In the genomic region with DNA sequence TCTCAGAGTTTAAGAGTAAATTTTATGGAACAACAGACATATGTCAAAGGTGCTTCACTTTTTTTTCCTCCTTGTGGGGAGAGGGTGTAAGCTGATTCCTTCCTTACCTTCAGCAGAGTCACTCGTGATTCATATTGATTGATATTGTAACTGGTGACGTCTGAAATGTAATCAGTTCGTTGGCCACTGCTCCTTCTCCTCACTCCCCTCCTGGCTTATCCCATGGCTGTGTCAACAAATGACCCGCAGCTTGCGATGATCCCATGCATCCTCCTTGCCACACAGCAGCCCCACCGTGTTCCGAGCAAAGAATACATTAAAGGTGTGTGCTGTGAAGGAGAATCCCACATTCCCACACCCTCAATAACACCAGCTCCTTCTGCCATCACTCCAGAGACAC, we compare ENCODE assay signal across 26 cellular contexts. TPM values are rescaled to one million over a fixed set of nuclear protein-coding genes. Genes with fewer than 3 reads are reported as not detected.
DNase-seq lines count a peak whose midpoint lies in the region; ATAC-seq and TF ChIP-seq lines count a peak whose summit lies in the region.
"Had no signal": no experiment of that assay in that cellular context is flagged by ENCODE, and none has a peak within 500 bp of the region (broad histone marks: within the 10 kb centered on the region; RNA-seq: fewer than 3 reads in every experiment).

No MANE protein-coding gene starts in this region.

- H3K27me3 ChIP-seq in heart right ventricle = no peaks in the 10 kb centered on the region
- H3K27me3 ChIP-seq in colonic mucosa = no peaks in the 10 kb centered on the region
- H3K27me3 ChIP-seq in mucosa of rectum (ENCODE audit: control insufficient read depth in 2 of 2, insufficient read depth in 2 of 2, low read length in 2 of 2) = no peaks in the 10 kb centered on the region
- H3K27me3 ChIP-seq in upper lobe of left lung = no peaks in the 10 kb centered on the region
- H3K27me3 ChIP-seq: ascending aorta had no signal

- peak overlapping the region in 1 of 2 donors; percentile 79 for H3K9ac ChIP-seq in colonic mucosa (ENCODE audit: low read depth in 2 of 2, low read length in 2 of 2)
- H3K9ac ChIP-seq in mucosa of rectum (ENCODE audit: low read depth in 1 of 2, low read length in 2 of 2) = peak overlapping the region; percentile 29 to 62
- H3K9ac ChIP-seq: SK-N-SH had no signal

- H3K27ac ChIP-seq in heart right ventricle (peak overlapping the region in 7 of 10 donors; percentile 7 to 98 (median 62)), colonic mucosa (peak overlapping the region; percentile 90), mucosa of rectum (ENCODE audit: low read depth in 2 of 2, low read length in 2 of 2) (peak overlapping the region; percentile 96 to 97), upper lobe of left lung (peak overlapping the region in 3 of 4 donors; percentile 11 to 86 (median 83))
- H3K27ac ChIP-seq: ascending aorta, prostate gland had no signal

- H3K4me1 ChIP-seq in heart right ventricle = peaks cover 29 to 99% (median 64%) of the 10 kb centered on the region in 9 donors
- H3K4me1 ChIP-seq in colonic mucosa = peaks cover 20% of the 10 kb centered on the region
- H3K4me1 ChIP-seq in mucosa of rectum (ENCODE audit: control insufficient read depth in 2 of 2, insufficient read depth in 2 of 2, low read length in 2 of 2) = peaks cover 48 to 61% of the 10 kb centered on the region in 2 donors
- H3K4me1 ChIP-seq in upper lobe of left lung = peaks cover 31 to 54% (median 38%) of the 10 kb centered on the region in 4 donors
- H3K4me1 ChIP-seq: prostate gland had no signal

- no peak for TF ChIP-seq EP300 in upper lobe of left lung (IDR thresholded peaks at IDR 0.05)

- ATAC-seq in heart right ventricle (no peak), left ventricle myocardium superior (no peak), upper lobe of left lung (ENCODE audit: low FRiP score in 2 of 2) (no peak)
- ATAC-seq: activated CD8-positive, alpha-beta T cell treated with anti-CD3 and anti-CD28 coated beads, Interleukin-2, amount 10 ng/mL, durations not matched to agents 7 days and 5 days; T-helper 17 cell had no signal

- H3K36me3 ChIP-seq in heart right ventricle = peaks cover 0 to 98% (median 30%) of the 10 kb centered on the region in 9 donors
- peaks cover 3% of the 10 kb centered on the region for H3K36me3 ChIP-seq in colonic mucosa
- peaks cover 46 to 47% of the 10 kb centered on the region in 2 donors for H3K36me3 ChIP-seq in mucosa of rectum (ENCODE audit: control insufficient read depth in 2 of 2, insufficient read depth in 2 of 2, low read length in 2 of 2)
- peaks cover 0 to 17% (median 7%) of the 10 kb centered on the region in 4 donors for H3K36me3 ChIP-seq in upper lobe of left lung
- H3K36me3 ChIP-seq: prostate gland had no signal

- no peak for DNase-seq in heart right ventricle
- no peak for DNase-seq in left ventricle myocardium superior
- no peak for DNase-seq in colonic mucosa
- DNase-seq in upper lobe of left lung = no peak
- no peak for DNase-seq in activated T-cell treated with anti-CD3 and anti-CD28 coated beads, Interleukin-2, amount 50 U/mL, for 1 hour
- DNase-seq in NCI-H82 treated with DMSO at 0.1 percent for 48 hours (lab: John Stamatoyannopoulos, UW; ENCODE audit: unreplicated experiment) = no peak
- no peak for DNase-seq in C1 segment of cervical spinal cord (lab: John Stamatoyannopoulos, UW)
- DNase-seq: activated CD4-positive, CD25-positive, alpha-beta regulatory T cell treated with anti-CD3 and anti-CD28 coated beads, Interleukin-2, amount 50 U/mL, for 72 hours; activated CD8-positive, alpha-beta T cell treated with anti-CD3 and anti-CD28 coated beads, Interleukin-2, amount 10 ng/mL, durations not matched to agents 7 days and 5 days; activated effector memory CD4-positive, alpha-beta T cell treated with Interleukin-2 at 50 U/mL for 16 hours; CD8-positive, alpha-beta memory T cell; DMS53; H7; kidney; NCI-H1105 treated with DMSO at 0.1 percent for 48 hours; NCI-H2081 treated with DMSO at 0.1 percent for 48 hours; NCI-H774; nucleus accumbens; SK-N-SH; stimulated activated CD4-positive, alpha-beta T cell treated with anti-CD3 and anti-CD28 coated beads, Interleukin-15, amount 100 ng/mL, for 24 hours; stimulated activated naive CD4-positive, alpha-beta T cell treated with Interleukin-2 at 50 U/mL for 16 hours; T-helper 17 cell had no signal

- no peak for TF ChIP-seq POLR2A in upper lobe of left lung (IDR thresholded peaks at IDR 0.05)

- 60 to 75% methylated on average over 7 of the region's 7 CpGs for WGBS in heart right ventricle, 2 donors
- 73 to 80% methylated on average over 7 of the region's 7 CpGs for WGBS in upper lobe of left lung, 2 donors

- intact Hi-C loops in heart right ventricle (cut with DNase I) = loop anchor here in 4 of 10 donors (5.0 to 10.0 kb wide), 4 partner anchors 50 to 118 kb away; no protein-coding TSS in a partner anchor
- intact Hi-C loops in left ventricle myocardium superior (cut with micrococcal nuclease) = loop anchor here (10.0 kb wide), 1 partner anchor 70 kb away; no protein-coding TSS in a partner anchor
- intact Hi-C loops in colonic mucosa (cut with DNase I) = loop anchor here (5.0 kb wide), 1 partner anchor 68 kb away; no protein-coding TSS in a partner anchor

- TF ChIP-seq CTCF in heart right ventricle (IDR thresholded peaks at IDR 0.05) (no peak), colonic mucosa (IDR thresholded peaks at IDR 0.05) (no peak), upper lobe of left lung (IDR thresholded peaks at IDR 0.05) (no peak)

- H3K9me3 ChIP-seq in heart right ventricle = no peaks in the 10 kb centered on the region
- H3K9me3 ChIP-seq in colonic mucosa = no peaks in the 10 kb centered on the region
- H3K9me3 ChIP-seq in mucosa of rectum (ENCODE audit: control insufficient read depth in 2 of 2, low read length in 2 of 2) = no peaks in the 10 kb centered on the region
- no peaks in the 10 kb centered on the region for H3K9me3 ChIP-seq in upper lobe of left lung
- H3K9me3 ChIP-seq: ascending aorta, prostate gland, SK-N-SH had no signal

- H3K4me3 ChIP-seq in heart right ventricle = peak overlapping the region in 1 of 10 donors; percentile 66
- no peak overlapping the region for H3K4me3 ChIP-seq in colonic mucosa
- H3K4me3 ChIP-seq in mucosa of rectum (ENCODE audit: low read length in 2 of 2) = peak overlapping the region; percentile 53 to 58
- H3K4me3 ChIP-seq in upper lobe of left lung = no peak overlapping the region
- H3K4me3 ChIP-seq: ascending aorta, prostate gland had no signal

RNA-seq across cellular contexts. Expression of gene MGLL, which starts 7.3 kb away (rescaled TPM):
- total RNA-seq in heart right ventricle (100 to 1,000 TPM in 1 of 10 donors, 10 to 100 TPM in 9; 52.0 to 103 (median 69.7) TPM), left ventricle myocardium superior (94.3 TPM), colonic mucosa (100 to 1,000 TPM; 123 to 200 TPM), upper lobe of left lung (100 to 1,000 TPM; 128 to 253 (median 190) TPM)
- polyA plus RNA-seq in heart right ventricle = 10 to 100 TPM; 35.7 to 61.5 TPM
- total RNA-seq: G401 had no signal

Comparison
In these comparisons a context has a peak if more than half of its experiments do, and no peak if none do; other contexts are left out.
1. H3K4me3 ChIP-seq: peak in mucosa of rectum (2 of 2); none in colonic mucosa (single experiment) and upper lobe of left lung (0 of 4).
2. Peak in every context shown above with its lines, with median percentiles within 50 percentile points of each other: H3K27ac ChIP-seq.